In the genomic region with DNA sequence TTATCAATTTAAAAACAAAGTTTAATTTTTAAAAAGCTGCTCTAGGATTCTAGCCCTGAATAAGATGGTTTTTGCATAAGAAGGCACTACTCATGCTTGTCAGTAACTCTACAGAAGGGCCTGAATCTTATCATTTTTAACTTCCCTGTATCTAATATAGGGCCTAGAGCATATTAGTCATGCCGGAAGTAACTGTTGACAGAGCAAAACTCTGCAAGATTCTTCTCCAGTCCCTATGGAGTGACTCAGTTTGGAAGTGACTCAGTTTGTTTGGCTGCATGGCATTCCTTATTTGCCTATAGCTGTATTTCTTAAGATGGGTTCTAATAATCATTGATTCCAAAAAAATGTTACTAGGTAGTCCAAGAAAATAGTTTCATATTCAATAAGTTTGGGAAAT, we compare ENCODE assay signal across 17 cellular contexts.
A peak's percentile ranks its signal among the peaks of the same experiment; 100 is the strongest.
DNase-seq lines count a peak whose midpoint lies in the region; ATAC-seq and TF ChIP-seq lines count a peak whose summit lies in the region.
"Had no signal": no experiment of that assay in that cellular context is flagged by ENCODE, and none has a peak within 500 bp of the region (broad histone marks: within the 10 kb centered on the region; RNA-seq: fewer than 3 reads in every experiment).

No MANE protein-coding gene starts in this region.

- in situ Hi-C loops in astrocyte of the spinal cord (cut with HindIII; ENCODE audit: low sequenced_read_pairs) = no loop called here

- peak; percentile 2 for DNase-seq in AG20443 (ENCODE audit: low spot score)
- DNase-seq in MV-4-11 (lab: John Stamatoyannopoulos, UW) = peak; percentile 71
- peak; percentile 45 for DNase-seq in astrocyte of the spinal cord (ENCODE audit: low read depth, low spot score)
- DNase-seq in iris pigment epithelial cell (ENCODE audit: low read depth) = peak; percentile 61
- DNase-seq in COR-L47 (lab: John Stamatoyannopoulos, UW) = no peak
- no peak for DNase-seq in NCI-H82 (lab: John Stamatoyannopoulos, UW)
- DNase-seq: activated CD4-positive, alpha-beta T cell treated with anti-CD3 and anti-CD28 coated beads for 48 hours; activated gamma-delta T cell; cortex of kidney; heart right ventricle; NCI-H510A; right lobe of liver had no signal

- ATAC-seq in GM21528 (IDR thresholded peaks at IDR 0.05; ENCODE audit: low FRiP score, unreplicated experiment) (no peak), HG02938 (IDR thresholded peaks at IDR 0.05; ENCODE audit: unreplicated experiment) (no peak)

- no peak overlapping the region for H3K4me3 ChIP-seq in astrocyte of the spinal cord (ENCODE audit: low read depth, low read length)
- H3K4me3 ChIP-seq: BLaER1, heart right ventricle, right lobe of liver, SK-N-MC, tibial nerve had no signal

- TF ChIP-seq CTCF in astrocyte of the spinal cord (IDR thresholded peaks at IDR 0.05; ENCODE audit: low read depth, low read length) = no peak

Comparison
In these comparisons a context has a peak if more than half of its experiments do, and no peak if none do; other contexts are left out.
1. DNase-seq: peak in AG20443 (single experiment), MV-4-11 (single experiment), astrocyte of the spinal cord (single experiment) and iris pigment epithelial cell (single experiment); none in COR-L47 (single experiment) and NCI-H82 (single experiment).